23 cellular contexts compared by ENCODE assay signal in the genomic region with DNA sequence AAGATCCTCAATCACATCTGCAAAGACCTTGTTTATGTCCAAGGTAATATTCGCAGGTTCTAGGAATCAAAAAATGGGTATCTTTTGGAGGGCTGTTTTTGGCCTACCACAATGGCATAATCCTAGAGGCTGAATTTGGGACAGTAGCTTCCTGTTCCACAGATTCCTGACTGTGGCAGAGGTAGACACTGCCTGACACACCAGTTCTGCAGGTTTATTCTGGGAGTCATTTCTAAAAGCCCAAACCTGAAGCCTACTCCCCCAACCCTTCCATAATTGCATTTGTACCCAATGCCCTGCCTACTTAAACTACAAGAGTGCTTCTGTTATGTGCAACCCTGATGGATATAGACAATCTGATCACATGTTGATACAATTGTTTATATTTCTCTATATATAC.
"Had no signal": no experiment of that assay in that cellular context is flagged by ENCODE, and none has a peak within 500 bp of the region (broad histone marks: within the 10 kb centered on the region; RNA-seq: fewer than 3 reads in every experiment).

No MANE protein-coding gene starts in this region.

- H3K4me3 ChIP-seq: esophagus squamous epithelium, heart right ventricle, left lung, neural progenitor cell, right lobe of liver, suprapubic skin, transverse colon had no signal

- DNase-seq: effector CD8-positive, alpha-beta T cell; endodermal cell; esophagus squamous epithelium; foreskin melanocyte; glutamatergic neuron; heart right ventricle; hippocampal formation; left cardiac atrium; left lung; mesendoderm; midbrain; naive thymus-derived CD4-positive, alpha-beta T cell; right lobe of liver; small intestine; stimulated activated CD4-positive, alpha-beta T cell treated with anti-CD3 and anti-CD28 coated beads, Interleukin-15, amount 100 ng/mL, for 24 hours; stimulated activated CD4-positive, alpha-beta T cell treated with anti-CD3 and anti-CD28 coated beads, Interleukin-2, amount 100 ng/mL, for 48 hours; stimulated activated naive B cell treated with anti-CD40 and anti-IgM and Interleukin-4, amounts not matched to agents 10 μg/mL and 1 μg/mL and 100 μg/mL, for 72 hours; stimulated activated naive CD8-positive, alpha-beta T cell treated with anti-CD3 and anti-CD28 coated beads, Interleukin-15, amount 100 ng/mL, for 72 hours; transverse colon had no signal

- H3K27me3 ChIP-seq: esophagus squamous epithelium, heart right ventricle, left lung, neural progenitor cell, right lobe of liver, suprapubic skin, transverse colon had no signal

- H3K36me3 ChIP-seq: esophagus squamous epithelium, heart right ventricle, left lung, neural progenitor cell, right lobe of liver, suprapubic skin, transverse colon had no signal

- FAIRE-seq: colon, islet of Langerhans, small intestine had no signal
